21 cellular contexts compared by ENCODE assay signal in genomic region chr2:26925100-26925791, GRCh38. TPM values are rescaled to one million over a fixed set of nuclear protein-coding genes. Genes with fewer than 3 reads are reported as not detected.
DNase-seq lines count a peak whose midpoint lies in the region; ATAC-seq and TF ChIP-seq lines count a peak whose summit lies in the region.
"Had no signal": no experiment of that assay in that cellular context is flagged by ENCODE, and none has a peak within 500 bp of the region (broad histone marks: within the 10 kb centered on the region; RNA-seq: fewer than 3 reads in every experiment).

No MANE protein-coding gene starts in this region.

- POLR2A ChIA-PET in WTC11 (lab: Charles Lee): interaction anchor here (0.6 kb wide), 1 partner anchor 261 kb away, joined by 5 read pairs; no protein-coding TSS in a partner anchor

- ATAC-seq in WTC11 (peak; percentile 71), GM21576 (IDR thresholded peaks at IDR 0.05; ENCODE audit: unreplicated experiment) (no peak), HG03159 (IDR thresholded peaks at IDR 0.05; ENCODE audit: unreplicated experiment) (no peak)
- ATAC-seq: activated CD8-positive, alpha-beta T cell treated with anti-CD3 and anti-CD28 coated beads, Interleukin-2, amount 10 ng/mL, durations not matched to agents 7 days and 5 days; CD8-positive, alpha-beta T cell; effector memory CD8-positive, alpha-beta T cell had no signal

- no peak overlapping the region for H3K4me3 ChIP-seq in iPS-15b (ENCODE audit: low read depth, low read length)
- H3K4me3 ChIP-seq: HAP-1, tibial nerve had no signal

- TF ChIP-seq CTCF in WTC11 (IDR thresholded peaks at IDR 0.05): no peak
- TF ChIP-seq CTCF in progenitor cell of endocrine pancreas (IDR thresholded peaks at IDR 0.05; ENCODE audit: unreplicated experiment): no peak

- H3K4me1 ChIP-seq in iPS-15b (ENCODE audit: control insufficient read depth, insufficient read depth, low read length): peaks cover 4% of the 10 kb centered on the region
- H3K4me1 ChIP-seq: HAP-1 had no signal

- no peaks in the 10 kb centered on the region for H3K36me3 Mint-ChIP-seq in WTC11
- peaks cover 6% of the 10 kb centered on the region for H3K36me3 Mint-ChIP-seq in progenitor cell of endocrine pancreas (ENCODE audit: insufficient read depth)
- H3K36me3 Mint-ChIP-seq: activated naive CD8-positive, alpha-beta T cell; CD8-positive, alpha-beta T cell had no signal

- H3K9ac ChIP-seq in iPS-15b (ENCODE audit: low read depth, low read length): peak overlapping the region; percentile 16

- H3K9me3 Mint-ChIP-seq in WTC11: no peaks in the 10 kb centered on the region
- no peaks in the 10 kb centered on the region for H3K9me3 Mint-ChIP-seq in progenitor cell of endocrine pancreas (ENCODE audit: low read depth)
- H3K9me3 Mint-ChIP-seq: CD8-positive, alpha-beta T cell; effector memory CD8-positive, alpha-beta T cell had no signal

- H3K27me3 ChIP-seq in iPS-15b (ENCODE audit: control insufficient read depth, insufficient read depth, low read length): peaks cover 2% of the 10 kb centered on the region

- H3K27ac Mint-ChIP-seq in WTC11: peak overlapping the region; percentile 57; the same call in 1 of the 2 replicates
- H3K27ac Mint-ChIP-seq in progenitor cell of endocrine pancreas: peak overlapping the region; percentile 91
- H3K27ac Mint-ChIP-seq: activated CD8-positive, alpha-beta T cell treated with anti-CD3 and anti-CD28 coated beads, Interleukin-2, amount 10 ng/mL, durations not matched to agents 7 days and 5 days; activated naive CD8-positive, alpha-beta T cell; CD8-positive, alpha-beta T cell; effector memory CD8-positive, alpha-beta T cell had no signal

- H3K27me3 Mint-ChIP-seq in WTC11 (ENCODE audit: low read depth): no peaks in the 10 kb centered on the region
- H3K27me3 Mint-ChIP-seq in progenitor cell of endocrine pancreas: no peaks in the 10 kb centered on the region

- H3K4me1 Mint-ChIP-seq in WTC11 (peaks cover 13% of the 10 kb centered on the region), progenitor cell of endocrine pancreas (ENCODE audit: low read depth) (peaks cover 12% of the 10 kb centered on the region)

- CTCF ChIA-PET in WTC11 (lab: Charles Lee): interaction anchor here (0.8 to 3.8 kb wide), 4 partner anchors 18 to 91 kb away, joined by 4 to 27 read pairs (median 12); no protein-coding TSS in a partner anchor

- no peaks in the 10 kb centered on the region for H3K9me3 ChIP-seq in iPS-15b (ENCODE audit: control insufficient read depth, insufficient read depth, low read length)
- H3K9me3 ChIP-seq: HAP-1, tibial nerve had no signal

- DNase-seq in ELF-1 (ENCODE audit: low read depth, low spot score) (peak; percentile 69), WTC11 (ENCODE audit: low spot score) (no peak), progenitor cell of endocrine pancreas (ENCODE audit: low spot score, unreplicated experiment) (no peak), anterior cingulate cortex (lab: John Stamatoyannopoulos, UW) (no peak)
- DNase-seq in stimulated activated CD4-positive, alpha-beta T cell treated with anti-CD3 and anti-CD28 coated beads, Interleukin-4, amount 100 ng/mL, for 24 hours: no peak
- DNase-seq: activated CD8-positive, alpha-beta T cell treated with anti-CD3 and anti-CD28 coated beads, Interleukin-2, amount 10 ng/mL, durations not matched to agents 7 days and 5 days; CD8-positive, alpha-beta T cell; central memory CD4-positive, alpha-beta T cell; effector memory CD8-positive, alpha-beta T cell; KG1; midbrain; NCI-H1930; NCI-H446 treated with DMSO at 0.1 percent for 48 hours; stimulated activated naive CD4-positive, alpha-beta T cell; T-helper 1 cell had no signal

- no peak overlapping the region for H3K4me3 Mint-ChIP-seq in WTC11
- H3K4me3 Mint-ChIP-seq in progenitor cell of endocrine pancreas (ENCODE audit: low read depth): no peak overlapping the region
- H3K4me3 Mint-ChIP-seq: activated CD8-positive, alpha-beta T cell treated with anti-CD3 and anti-CD28 coated beads, Interleukin-2, amount 10 ng/mL, durations not matched to agents 7 days and 5 days; activated naive CD8-positive, alpha-beta T cell; CD8-positive, alpha-beta T cell; effector memory CD8-positive, alpha-beta T cell had no signal

- no peaks in the 10 kb centered on the region for H3K36me3 ChIP-seq in iPS-15b (ENCODE audit: control insufficient read depth, insufficient read depth, low read length)
- H3K36me3 ChIP-seq: tibial nerve had no signal

TF ChIP-seq in WTC11, 78 proteins besides CTCF, POLR2A, EP300 and RAD21:
- TF ChIP-seq GABPB1 (CRISPR knock-in tag; IDR thresholded peaks at IDR 0.05): peak; percentile 43; the same call in 1 of the 2 replicates
- TF ChIP-seq ZNF423 (CRISPR knock-in tag; IDR thresholded peaks at IDR 0.05): no peak

RNA-seq across cellular contexts. Expression of gene MAPRE3, which starts 45.2 kb away (rescaled TPM):
- total RNA-seq in WTC11 (2021) (4.9 to 10.3 TPM (median 6.0 TPM) in 3 replicates), progenitor cell of endocrine pancreas (18.0 and 18.6 TPM in 2 replicates)
